Comparison of ENCODE assay signal across 10 cellular contexts in genomic region chr5:76583163-76584047, GRCh38. TPM values are rescaled to one million over a fixed set of nuclear protein-coding genes. Genes with fewer than 3 reads are reported as not detected.
DNase-seq lines count a peak whose midpoint lies in the region; ATAC-seq and TF ChIP-seq lines count a peak whose summit lies in the region.
"Had no signal": no experiment of that assay in that cellular context is flagged by ENCODE, and none has a peak within 500 bp of the region (broad histone marks: within the 10 kb centered on the region; RNA-seq: fewer than 3 reads in every experiment).

No MANE protein-coding gene starts in this region.

- no peak overlapping the region for H3K9ac ChIP-seq in neural cell (ENCODE audit: low read length)

- no peak for TF ChIP-seq POLR2A in NB4 (IDR thresholded peaks at IDR 0.05; ENCODE audit: extremely low read depth, insufficient read length)

- H3F3A ChIP-seq in neural cell (ENCODE audit: insufficient read depth, low read length, poor library complexity, severe bottlenecking) = no peaks in the 10 kb centered on the region

- TF ChIP-seq CTCF in NB4 (IDR thresholded peaks at IDR 0.05; ENCODE audit: low read depth, low read length) = no peak
- peak in 39 of 56 donors; percentile 11 to 52 (median 30) for TF ChIP-seq CTCF in dorsolateral prefrontal cortex (IDR thresholded peaks at IDR 0.05 in 54 of 56, conservative IDR thresholded peaks at IDR 0.05 in 2 of 56; ENCODE audit: low read depth in 1 of 56, partially characterized antibody in 56 of 56)
- TF ChIP-seq CTCF in neural cell (IDR thresholded peaks at IDR 0.05; ENCODE audit: poor library complexity, severe bottlenecking) = peak; percentile 61

- H3K4me2 ChIP-seq in neural cell (ENCODE audit: low read length) = no peak overlapping the region

- DNase-seq in GM03348 (ENCODE audit: low spot score) (peak; percentile 11), NB4 (ENCODE audit: low read depth) (peak; percentile 27), dorsolateral prefrontal cortex (no peak)
- DNase-seq in activated CD8-positive, alpha-beta memory T cell treated with anti-CD3 and anti-CD28 coated beads for 24 hours = no peak
- DNase-seq: aorta had no signal

- no peaks in the 10 kb centered on the region for H3K9me2 ChIP-seq in neural cell (ENCODE audit: insufficient read depth, low read length)

- intact Hi-C loops in dorsolateral prefrontal cortex (cut with DNase I) = no loop called here

- peak; percentile 67 for TF ChIP-seq RAD21 in neural cell (conservative IDR thresholded peaks at IDR 0.05)

- no peaks in the 10 kb centered on the region for H3K9me3 ChIP-seq in neural cell (ENCODE audit: low read length)

- H3K27ac ChIP-seq in dorsolateral prefrontal cortex (no peak overlapping the region), neural cell (ENCODE audit: low read length) (no peak overlapping the region)

- H2AFZ ChIP-seq in neural cell (ENCODE audit: low read depth, low read length) = no peak overlapping the region

- no peaks in the 10 kb centered on the region for H3K79me2 ChIP-seq in neural cell (replicated peaks; ENCODE audit: insufficient read depth, low read length)

- H3K36me3 ChIP-seq in neural cell (ENCODE audit: insufficient read depth, low read length) = no peaks in the 10 kb centered on the region

- ATAC-seq in GM21360 (IDR thresholded peaks at IDR 0.05; ENCODE audit: unreplicated experiment) (no peak), HG03045 (IDR thresholded peaks at IDR 0.05; ENCODE audit: unreplicated experiment) (no peak), GM19324 (IDR thresholded peaks at IDR 0.05; ENCODE audit: low FRiP score, unreplicated experiment) (no peak)
- ATAC-seq: sciatic nerve had no signal

- H4K20me1 ChIP-seq in neural cell (ENCODE audit: insufficient read depth) = no peaks in the 10 kb centered on the region

- H3K4me3 ChIP-seq in NB4 (ENCODE audit: low read depth, low read length) = no peak overlapping the region
- H3K4me3 ChIP-seq in dorsolateral prefrontal cortex = no peak overlapping the region
- H3K4me3 ChIP-seq in neural cell (ENCODE audit: low read length) = no peak overlapping the region

- peaks cover 0 to 12% (median 0%) of the 10 kb centered on the region in 45 donors for H3K27me3 ChIP-seq in dorsolateral prefrontal cortex
- no peaks in the 10 kb centered on the region for H3K27me3 ChIP-seq in neural cell (ENCODE audit: insufficient read depth, low read depth, low read length)

- TF ChIP-seq EP300 in neural cell (conservative IDR thresholded peaks at IDR 0.05; ENCODE audit: poor library complexity, severe bottlenecking) = no peak

TF ChIP-seq in neural cell, 6 proteins besides CTCF, POLR2A, EP300 and RAD21:
- peak; percentile 65 for TF ChIP-seq SMC3 (conservative IDR thresholded peaks at IDR 0.05; ENCODE audit: poor library complexity)
- TF ChIP-seq, protein P1, sequence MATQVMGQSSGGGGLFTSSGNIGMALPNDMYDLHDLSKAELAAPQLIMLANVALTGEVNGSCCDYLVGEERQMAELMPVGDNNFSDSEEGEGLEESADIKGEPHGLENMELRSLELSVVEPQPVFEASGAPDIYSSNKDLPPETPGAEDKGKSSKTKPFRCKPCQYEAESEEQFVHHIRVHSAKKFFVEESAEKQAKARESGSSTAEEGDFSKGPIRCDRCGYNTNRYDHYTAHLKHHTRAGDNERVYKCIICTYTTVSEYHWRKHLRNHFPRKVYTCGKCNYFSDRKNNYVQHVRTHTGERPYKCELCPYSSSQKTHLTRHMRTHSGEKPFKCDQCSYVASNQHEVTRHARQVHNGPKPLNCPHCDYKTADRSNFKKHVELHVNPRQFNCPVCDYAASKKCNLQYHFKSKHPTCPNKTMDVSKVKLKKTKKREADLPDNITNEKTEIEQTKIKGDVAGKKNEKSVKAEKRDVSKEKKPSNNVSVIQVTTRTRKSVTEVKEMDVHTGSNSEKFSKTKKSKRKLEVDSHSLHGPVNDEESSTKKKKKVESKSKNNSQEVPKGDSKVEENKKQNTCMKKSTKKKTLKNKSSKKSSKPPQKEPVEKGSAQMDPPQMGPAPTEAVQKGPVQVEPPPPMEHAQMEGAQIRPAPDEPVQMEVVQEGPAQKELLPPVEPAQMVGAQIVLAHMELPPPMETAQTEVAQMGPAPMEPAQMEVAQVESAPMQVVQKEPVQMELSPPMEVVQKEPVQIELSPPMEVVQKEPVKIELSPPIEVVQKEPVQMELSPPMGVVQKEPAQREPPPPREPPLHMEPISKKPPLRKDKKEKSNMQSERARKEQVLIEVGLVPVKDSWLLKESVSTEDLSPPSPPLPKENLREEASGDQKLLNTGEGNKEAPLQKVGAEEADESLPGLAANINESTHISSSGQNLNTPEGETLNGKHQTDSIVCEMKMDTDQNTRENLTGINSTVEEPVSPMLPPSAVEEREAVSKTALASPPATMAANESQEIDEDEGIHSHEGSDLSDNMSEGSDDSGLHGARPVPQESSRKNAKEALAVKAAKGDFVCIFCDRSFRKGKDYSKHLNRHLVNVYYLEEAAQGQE (IDR thresholded peaks at IDR 0.05; ENCODE audit: borderline replicate concordance) = no peak

RNA-seq across cellular contexts. Expression of gene F2RL2, which starts 39.8 kb away (rescaled TPM):
- under 1 TPM in 68 of 120 experiments, not detected in 52; 0.11 to 0.63 (median 0.31) TPM for total RNA-seq in dorsolateral prefrontal cortex
- not detected in 2 replicates for polyA plus RNA-seq in neural cell
- polyA minus RNA-seq in neural cell = 0.12 TPM in 1 of 2 replicates, not detected in the other

Comparison
In these comparisons a context has a peak if more than half of its experiments do, and no peak if none do; other contexts are left out.
1. DNase-seq: peak in GM03348 (single experiment) and NB4 (single experiment); none in dorsolateral prefrontal cortex (0 of 10) and activated CD8-positive, alpha-beta memory T cell treated with anti-CD3 and anti-CD28 coated beads for 24 hours (single experiment).